Comparison of ENCODE assay signal across 22 cellular contexts in genomic region chr19:13076320-13076719, GRCh38. TPM values are rescaled to one million over a fixed set of nuclear protein-coding genes. Genes with fewer than 3 reads are reported as not detected.
DNase-seq lines count a peak whose midpoint lies in the region; ATAC-seq and TF ChIP-seq lines count a peak whose summit lies in the region.
"Had no signal": no experiment of that assay in that cellular context is flagged by ENCODE, and none has a peak within 500 bp of the region (broad histone marks: within the 10 kb centered on the region; RNA-seq: fewer than 3 reads in every experiment).

No MANE protein-coding gene starts in this region.

- ATAC-seq in GM18858 (IDR thresholded peaks at IDR 0.05; ENCODE audit: unreplicated experiment), result no peak
- ATAC-seq in activated CD8-positive, alpha-beta T cell treated with anti-CD3 and anti-CD28 coated beads for 36 hours, result no peak
- ATAC-seq: activated naive CD4-positive, alpha-beta T cell treated with anti-CD3 and anti-CD28 coated beads, Interleukin-2, amount 50 U/mL, for 72 hours; activated T-cell treated with anti-CD3 and anti-CD28 coated beads, Interleukin-2, amount 50 U/mL, for 72 hours; body of pancreas; natural killer cell treated with Interleukin-12 subunit alpha and Interleukin-12 subunit beta and Interleukin-15 and Interleukin-18, amount 100 ng/mL, for 72 hours; T-helper 17 cell had no signal

- H3K9me3 ChIP-seq in transverse colon, result no peaks in the 10 kb centered on the region
- H3K9me3 ChIP-seq: body of pancreas had no signal

- no peak for TF ChIP-seq EP300 in transverse colon (IDR thresholded peaks at IDR 0.05; ENCODE audit: low read depth)

- WGBS in transverse colon (ENCODE audit: low coverage in 1 of 2), 2 donors, result 62% methylated on average over 6 of the region's 8 CpGs; no CpG with 5 or more reads in 1 of the 2 donors

- H3K36me3 Mint-ChIP-seq in nephron (ENCODE audit: low read depth), result no peaks in the 10 kb centered on the region
- H3K36me3 Mint-ChIP-seq in activated CD8-positive, alpha-beta T cell treated with anti-CD3 and anti-CD28 coated beads for 36 hours (ENCODE audit: low read depth), result no peaks in the 10 kb centered on the region
- H3K36me3 Mint-ChIP-seq: activated naive CD4-positive, alpha-beta T cell treated with anti-CD3 and anti-CD28 coated beads, Interleukin-2, amount 50 U/mL, for 72 hours; natural killer cell treated with Interleukin-12 subunit alpha and Interleukin-12 subunit beta and Interleukin-15 and Interleukin-18, amount 100 ng/mL, for 72 hours had no signal

- H3K36me3 ChIP-seq in transverse colon, result peaks cover 0 to 7% (median 0%) of the 10 kb centered on the region in 4 donors

- H3K27me3 Mint-ChIP-seq in nephron (ENCODE audit: low read depth), result peaks cover 36% of the 10 kb centered on the region
- H3K27me3 Mint-ChIP-seq in activated CD8-positive, alpha-beta T cell treated with anti-CD3 and anti-CD28 coated beads for 36 hours, result no peaks in the 10 kb centered on the region

- H3K4me1 ChIP-seq in transverse colon, result peaks cover 41 to 47% (median 43%) of the 10 kb centered on the region in 4 donors

- peaks cover 45% of the 10 kb centered on the region for H3K4me1 Mint-ChIP-seq in nephron
- H3K4me1 Mint-ChIP-seq in activated CD8-positive, alpha-beta T cell treated with anti-CD3 and anti-CD28 coated beads for 36 hours (ENCODE audit: low read depth), result no peaks in the 10 kb centered on the region

- H3K4me3 Mint-ChIP-seq in nephron, result no peak overlapping the region
- H3K4me3 Mint-ChIP-seq in activated CD8-positive, alpha-beta T cell treated with anti-CD3 and anti-CD28 coated beads for 36 hours, result no peak overlapping the region
- H3K4me3 Mint-ChIP-seq: activated T-cell treated with anti-CD3 and anti-CD28 coated beads, Interleukin-2, amount 50 U/mL, for 72 hours; natural killer cell treated with Interleukin-12 subunit alpha and Interleukin-12 subunit beta and Interleukin-15 and Interleukin-18, amount 100 ng/mL, for 72 hours; T-helper 17 cell had no signal

- intact Hi-C loops in transverse colon (cut with DNase I; ENCODE audit: low total_unique reads), result no loop called here
- intact Hi-C loops in activated CD8-positive, alpha-beta T cell treated with anti-CD3 and anti-CD28 coated beads for 36 hours (cut with micrococcal nuclease), result no loop called here

- TF ChIP-seq CTCF in RWPE1 (conservative IDR thresholded peaks at IDR 0.05; ENCODE audit: low read depth) (no peak), coronary artery (IDR thresholded peaks at IDR 0.05) (no peak), nephron (IDR thresholded peaks at IDR 0.05; ENCODE audit: unreplicated experiment in 3 of 3) (no peak), transverse colon (IDR thresholded peaks at IDR 0.05) (no peak)
- TF ChIP-seq CTCF in activated CD8-positive, alpha-beta T cell treated with anti-CD3 and anti-CD28 coated beads for 36 hours (IDR thresholded peaks at IDR 0.05), result no peak

- H3K27me3 ChIP-seq in transverse colon, result no peaks in the 10 kb centered on the region
- H3K27me3 ChIP-seq: body of pancreas had no signal

- POLR2A ChIA-PET in RWPE1 (lab: Yijun Ruan, JAX; ENCODE audit: low non-redundant PET), result no interaction called here
- POLR2A ChIA-PET in activated CD8-positive, alpha-beta T cell treated with anti-CD3 and anti-CD28 coated beads for 36 hours (lab: Charles Lee), result no interaction called here

- no peak for TF ChIP-seq POLR2A in transverse colon (IDR thresholded peaks at IDR 0.05)

- in situ Hi-C loops in transverse colon (cut with MboI; ENCODE audit: low pct_ligation_motif_present in 1 of 4, low pct_unique_long_range_greater_than_20kb in 1 of 4, low sequenced_read_pairs in 3 of 4), result loop anchor here in 1 of 4 donors (25.0 kb wide), 1 partner anchor 89 kb away; the partner anchor contains the start of gene NFIX

- H3K27ac Mint-ChIP-seq in nephron, result peak overlapping the region; percentile 9 to 98 (median 55)
- no peak overlapping the region for H3K27ac Mint-ChIP-seq in activated CD8-positive, alpha-beta T cell treated with anti-CD3 and anti-CD28 coated beads for 36 hours
- H3K27ac Mint-ChIP-seq: activated naive CD4-positive, alpha-beta T cell treated with anti-CD3 and anti-CD28 coated beads, Interleukin-2, amount 50 U/mL, for 72 hours; activated T-cell treated with anti-CD3 and anti-CD28 coated beads, Interleukin-2, amount 50 U/mL, for 72 hours; natural killer cell treated with Interleukin-12 subunit alpha and Interleukin-12 subunit beta and Interleukin-15 and Interleukin-18, amount 100 ng/mL, for 72 hours; T-helper 17 cell had no signal

- DNase-seq in RWPE1 (ENCODE audit: low spot score) (no peak), coronary artery (ENCODE audit: low spot score) (no peak), transverse colon (no peak), NCI-H2107 treated with DMSO at 0.1 percent for 48 hours (lab: John Stamatoyannopoulos, UW; ENCODE audit: unreplicated experiment) (no peak)
- DNase-seq in activated CD8-positive, alpha-beta T cell treated with anti-CD3 and anti-CD28 coated beads for 36 hours, result no peak
- DNase-seq: activated T-cell treated with anti-CD3 and anti-CD28 coated beads, Interleukin-2, amount 50 U/mL, for 72 hours; AML-193; body of pancreas; Calu3; dermis blood vessel endothelial cell; glutamatergic neuron; HCEC 1CT; KBM-7; NCI-H1930; NCI-H510A; stimulated activated CD4-positive, alpha-beta T cell treated with anti-CD3 and anti-CD28 coated beads, Interleukin-12 subunit alpha, Interleukin-12 subunit beta, amount 100 ng/mL, for 4 hours; T-helper 17 cell had no signal

- H3K9me3 Mint-ChIP-seq in nephron, result no peaks in the 10 kb centered on the region
- H3K9me3 Mint-ChIP-seq in activated CD8-positive, alpha-beta T cell treated with anti-CD3 and anti-CD28 coated beads for 36 hours, result no peaks in the 10 kb centered on the region
- H3K9me3 Mint-ChIP-seq: activated naive CD4-positive, alpha-beta T cell treated with anti-CD3 and anti-CD28 coated beads, Interleukin-2, amount 50 U/mL, for 72 hours; activated T-cell treated with anti-CD3 and anti-CD28 coated beads, Interleukin-2, amount 50 U/mL, for 72 hours; natural killer cell treated with Interleukin-12 subunit alpha and Interleukin-12 subunit beta and Interleukin-15 and Interleukin-18, amount 100 ng/mL, for 72 hours had no signal

- CTCF ChIA-PET in RWPE1 (lab: Yijun Ruan, JAX), result interaction anchor here (0.6 kb wide), 1 partner anchor 111 kb away, joined by 3 read pairs; no protein-coding TSS in a partner anchor
- CTCF ChIA-PET in activated CD8-positive, alpha-beta T cell treated with anti-CD3 and anti-CD28 coated beads for 36 hours (lab: Charles Lee), result interaction anchor here (0.8 to 1.4 kb wide), 2 partner anchors 99 to 111 kb away, joined by 3 to 4 read pairs; no protein-coding TSS in a partner anchor

- H3K27ac ChIP-seq in RWPE1 (peak overlapping the region; percentile 69), coronary artery (peak overlapping the region; percentile 7 to 78), transverse colon (peak overlapping the region in 3 of 4 donors; percentile 83 to 91 (median 86))
- H3K27ac ChIP-seq: body of pancreas, epithelial cell of prostate had no signal

- H3K4me3 ChIP-seq in coronary artery (no peak overlapping the region), transverse colon (no peak overlapping the region)
- H3K4me3 ChIP-seq: body of pancreas had no signal

RNA-seq across cellular contexts. Expression of gene LYL1, which starts 26.3 kb away (rescaled TPM):
- 10 to 100 TPM in 3 of 4 donors, 1 to 10 TPM in 1; 4.5 to 33.4 (median 16.7) TPM for total RNA-seq in transverse colon
- 1 to 10 TPM; 3.9 to 4.8 TPM for total RNA-seq in activated CD8-positive, alpha-beta T cell treated with anti-CD3 and anti-CD28 coated beads for 36 hours
- total RNA-seq: Calu3 had no signal

RNA-seq across cellular contexts. Expression of gene TRMT1, which starts 40.2 kb away (rescaled TPM):
- total RNA-seq in transverse colon, result 100 to 1,000 TPM in 1 of 4 donors, 10 to 100 TPM in 3; 26.6 to 199 (median 60.7) TPM
- total RNA-seq in activated CD8-positive, alpha-beta T cell treated with anti-CD3 and anti-CD28 coated beads for 36 hours, result 10 to 100 TPM; 85.0 to 95.7 TPM

RNA-seq across cellular contexts. Expression of gene NACC1, which starts 41.7 kb away (rescaled TPM):
- 10 to 100 TPM; 31.6 to 54.2 (median 36.5) TPM for total RNA-seq in transverse colon
- 10 to 100 TPM; 73.8 to 87.5 TPM for total RNA-seq in activated CD8-positive, alpha-beta T cell treated with anti-CD3 and anti-CD28 coated beads for 36 hours
